2 cellular contexts compared by ENCODE assay signal in genomic region chr2:3238951-3239841, GRCh38.
TF ChIP-seq lines count a peak whose summit lies in the region.

No MANE protein-coding gene starts in this region.

TF ChIP-seq in WTC11, 78 proteins besides CTCF, POLR2A, EP300 and RAD21 (continued from another document):
- TF ChIP-seq, protein P1, sequence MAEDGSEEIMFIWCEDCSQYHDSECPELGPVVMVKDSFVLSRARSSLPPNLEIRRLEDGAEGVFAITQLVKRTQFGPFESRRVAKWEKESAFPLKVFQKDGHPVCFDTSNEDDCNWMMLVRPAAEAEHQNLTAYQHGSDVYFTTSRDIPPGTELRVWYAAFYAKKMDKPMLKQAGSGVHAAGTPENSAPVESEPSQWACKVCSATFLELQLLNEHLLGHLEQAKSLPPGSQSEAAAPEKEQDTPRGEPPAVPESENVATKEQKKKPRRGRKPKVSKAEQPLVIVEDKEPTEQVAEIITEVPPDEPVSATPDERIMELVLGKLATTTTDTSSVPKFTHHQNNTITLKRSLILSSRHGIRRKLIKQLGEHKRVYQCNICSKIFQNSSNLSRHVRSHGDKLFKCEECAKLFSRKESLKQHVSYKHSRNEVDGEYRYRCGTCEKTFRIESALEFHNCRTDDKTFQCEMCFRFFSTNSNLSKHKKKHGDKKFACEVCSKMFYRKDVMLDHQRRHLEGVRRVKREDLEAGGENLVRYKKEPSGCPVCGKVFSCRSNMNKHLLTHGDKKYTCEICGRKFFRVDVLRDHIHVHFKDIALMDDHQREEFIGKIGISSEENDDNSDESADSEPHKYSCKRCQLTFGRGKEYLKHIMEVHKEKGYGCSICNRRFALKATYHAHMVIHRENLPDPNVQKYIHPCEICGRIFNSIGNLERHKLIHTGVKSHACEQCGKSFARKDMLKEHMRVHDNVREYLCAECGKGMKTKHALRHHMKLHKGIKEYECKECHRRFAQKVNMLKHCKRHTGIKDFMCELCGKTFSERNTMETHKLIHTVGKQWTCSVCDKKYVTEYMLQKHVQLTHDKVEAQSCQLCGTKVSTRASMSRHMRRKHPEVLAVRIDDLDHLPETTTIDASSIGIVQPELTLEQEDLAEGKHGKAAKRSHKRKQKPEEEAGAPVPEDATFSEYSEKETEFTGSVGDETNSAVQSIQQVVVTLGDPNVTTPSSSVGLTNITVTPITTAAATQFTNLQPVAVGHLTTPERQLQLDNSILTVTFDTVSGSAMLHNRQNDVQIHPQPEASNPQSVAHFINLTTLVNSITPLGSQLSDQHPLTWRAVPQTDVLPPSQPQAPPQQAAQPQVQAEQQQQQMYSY (CRISPR knock-in tag; IDR thresholded peaks at IDR 0.05), result no peak
- TF ChIP-seq PRRX2 (CRISPR knock-in tag; IDR thresholded peaks at IDR 0.05) (no peak), ZNF532 (CRISPR knock-in tag; IDR thresholded peaks at IDR 0.05; ENCODE audit: borderline replicate concordance) (no peak), RELA (CRISPR knock-in tag; IDR thresholded peaks at IDR 0.05; ENCODE audit: borderline replicate concordance) (no peak), ZNF263 (CRISPR knock-in tag; IDR thresholded peaks at IDR 0.05; ENCODE audit: low read depth) (no peak), EMX1 (CRISPR knock-in tag; IDR thresholded peaks at IDR 0.05) (no peak), GABPB1 (CRISPR knock-in tag; IDR thresholded peaks at IDR 0.05) (no peak), ZNF232 (CRISPR knock-in tag; IDR thresholded peaks at IDR 0.05) (no peak), JUN (CRISPR knock-in tag; IDR thresholded peaks at IDR 0.05) (no peak), MXD4 (CRISPR knock-in tag; IDR thresholded peaks at IDR 0.05; ENCODE audit: borderline replicate concordance) (no peak)
- TF ChIP-seq, protein P2, sequence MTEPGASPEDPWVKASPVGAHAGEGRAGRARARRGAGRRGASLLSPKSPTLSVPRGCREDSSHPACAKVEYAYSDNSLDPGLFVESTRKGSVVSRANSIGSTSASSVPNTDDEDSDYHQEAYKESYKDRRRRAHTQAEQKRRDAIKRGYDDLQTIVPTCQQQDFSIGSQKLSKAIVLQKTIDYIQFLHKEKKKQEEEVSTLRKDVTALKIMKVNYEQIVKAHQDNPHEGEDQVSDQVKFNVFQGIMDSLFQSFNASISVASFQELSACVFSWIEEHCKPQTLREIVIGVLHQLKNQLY (CRISPR knock-in tag; IDR thresholded peaks at IDR 0.05), result no peak
TF ChIP-seq in WTC11: peak in this region for 0.

TF ChIP-seq in GM23338, 12 proteins besides CTCF, POLR2A, EP300 and RAD21 (continued from another document):
- TF ChIP-seq, protein P3, sequence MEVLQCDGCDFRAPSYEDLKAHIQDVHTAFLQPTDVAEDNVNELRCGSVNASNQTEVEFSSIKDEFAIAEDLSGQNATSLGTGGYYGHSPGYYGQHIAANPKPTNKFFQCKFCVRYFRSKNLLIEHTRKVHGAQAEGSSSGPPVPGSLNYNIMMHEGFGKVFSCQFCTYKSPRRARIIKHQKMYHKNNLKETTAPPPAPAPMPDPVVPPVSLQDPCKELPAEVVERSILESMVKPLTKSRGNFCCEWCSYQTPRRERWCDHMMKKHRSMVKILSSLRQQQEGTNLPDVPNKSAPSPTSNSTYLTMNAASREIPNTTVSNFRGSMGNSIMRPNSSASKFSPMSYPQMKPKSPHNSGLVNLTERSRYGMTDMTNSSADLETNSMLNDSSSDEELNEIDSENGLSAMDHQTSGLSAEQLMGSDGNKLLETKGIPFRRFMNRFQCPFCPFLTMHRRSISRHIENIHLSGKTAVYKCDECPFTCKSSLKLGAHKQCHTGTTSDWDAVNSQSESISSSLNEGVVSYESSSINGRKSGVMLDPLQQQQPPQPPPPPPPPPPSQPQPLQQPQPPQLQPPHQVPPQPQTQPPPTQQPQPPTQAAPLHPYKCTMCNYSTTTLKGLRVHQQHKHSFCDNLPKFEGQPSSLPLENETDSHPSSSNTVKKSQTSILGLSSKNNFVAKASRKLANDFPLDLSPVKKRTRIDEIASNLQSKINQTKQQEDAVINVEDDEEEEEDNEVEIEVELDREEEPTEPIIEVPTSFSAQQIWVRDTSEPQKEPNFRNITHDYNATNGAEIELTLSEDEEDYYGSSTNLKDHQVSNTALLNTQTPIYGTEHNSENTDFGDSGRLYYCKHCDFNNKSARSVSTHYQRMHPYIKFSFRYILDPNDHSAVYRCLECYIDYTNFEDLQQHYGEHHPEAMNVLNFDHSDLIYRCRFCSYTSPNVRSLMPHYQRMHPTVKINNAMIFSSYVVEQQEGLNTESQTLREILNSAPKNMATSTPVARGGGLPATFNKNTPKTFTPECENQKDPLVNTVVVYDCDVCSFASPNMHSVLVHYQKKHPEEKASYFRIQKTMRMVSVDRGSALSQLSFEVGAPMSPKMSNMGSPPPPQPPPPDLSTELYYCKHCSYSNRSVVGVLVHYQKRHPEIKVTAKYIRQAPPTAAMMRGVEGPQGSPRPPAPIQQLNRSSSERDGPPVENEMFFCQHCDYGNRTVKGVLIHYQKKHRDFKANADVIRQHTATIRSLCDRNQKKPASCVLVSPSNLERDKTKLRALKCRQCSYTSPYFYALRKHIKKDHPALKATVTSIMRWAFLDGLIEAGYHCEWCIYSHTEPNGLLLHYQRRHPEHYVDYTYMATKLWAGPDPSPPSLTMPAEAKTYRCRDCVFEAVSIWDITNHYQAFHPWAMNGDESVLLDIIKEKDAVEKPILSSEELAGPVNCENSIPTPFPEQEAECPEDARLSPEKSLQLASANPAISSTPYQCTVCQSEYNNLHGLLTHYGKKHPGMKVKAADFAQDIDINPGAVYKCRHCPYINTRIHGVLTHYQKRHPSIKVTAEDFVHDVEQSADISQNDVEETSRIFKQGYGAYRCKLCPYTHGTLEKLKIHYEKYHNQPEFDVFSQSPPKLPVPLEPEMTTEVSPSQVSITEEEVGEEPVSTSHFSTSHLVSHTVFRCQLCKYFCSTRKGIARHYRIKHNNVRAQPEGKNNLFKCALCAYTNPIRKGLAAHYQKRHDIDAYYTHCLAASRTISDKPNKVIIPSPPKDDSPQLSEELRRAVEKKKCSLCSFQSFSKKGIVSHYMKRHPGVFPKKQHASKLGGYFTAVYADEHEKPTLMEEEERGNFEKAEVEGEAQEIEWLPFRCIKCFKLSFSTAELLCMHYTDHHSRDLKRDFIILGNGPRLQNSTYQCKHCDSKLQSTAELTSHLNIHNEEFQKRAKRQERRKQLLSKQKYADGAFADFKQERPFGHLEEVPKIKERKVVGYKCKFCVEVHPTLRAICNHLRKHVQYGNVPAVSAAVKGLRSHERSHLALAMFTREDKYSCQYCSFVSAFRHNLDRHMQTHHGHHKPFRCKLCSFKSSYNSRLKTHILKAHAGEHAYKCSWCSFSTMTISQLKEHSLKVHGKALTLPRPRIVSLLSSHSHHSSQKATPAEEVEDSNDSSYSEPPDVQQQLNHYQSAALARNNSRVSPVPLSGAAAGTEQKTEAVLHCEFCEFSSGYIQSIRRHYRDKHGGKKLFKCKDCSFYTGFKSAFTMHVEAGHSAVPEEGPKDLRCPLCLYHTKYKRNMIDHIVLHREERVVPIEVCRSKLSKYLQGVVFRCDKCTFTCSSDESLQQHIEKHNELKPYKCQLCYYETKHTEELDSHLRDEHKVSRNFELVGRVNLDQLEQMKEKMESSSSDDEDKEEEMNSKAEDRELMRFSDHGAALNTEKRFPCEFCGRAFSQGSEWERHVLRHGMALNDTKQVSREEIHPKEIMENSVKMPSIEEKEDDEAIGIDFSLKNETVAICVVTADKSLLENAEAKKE (CRISPR knock-in tag; IDR thresholded peaks at IDR 0.05), result no peak
- no peak for TF ChIP-seq REST (IDR thresholded peaks at IDR 0.05; ENCODE audit: unreplicated experiment)
- TF ChIP-seq ZNF114 (CRISPR knock-in tag; IDR thresholded peaks at IDR 0.05), result no peak
- no peak for TF ChIP-seq EZH2 (IDR thresholded peaks at IDR 0.05; ENCODE audit: low read depth, unreplicated experiment)
- no peak for TF ChIP-seq POLR2AphosphoS5 (IDR thresholded peaks at IDR 0.05; ENCODE audit: low read depth)
- no peak for TF ChIP-seq JUNB (IDR thresholded peaks at IDR 0.05; ENCODE audit: unreplicated experiment)
TF ChIP-seq in GM23338: peak in this region for 0.
